8 cellular contexts compared by ENCODE assay signal in the genomic region with DNA sequence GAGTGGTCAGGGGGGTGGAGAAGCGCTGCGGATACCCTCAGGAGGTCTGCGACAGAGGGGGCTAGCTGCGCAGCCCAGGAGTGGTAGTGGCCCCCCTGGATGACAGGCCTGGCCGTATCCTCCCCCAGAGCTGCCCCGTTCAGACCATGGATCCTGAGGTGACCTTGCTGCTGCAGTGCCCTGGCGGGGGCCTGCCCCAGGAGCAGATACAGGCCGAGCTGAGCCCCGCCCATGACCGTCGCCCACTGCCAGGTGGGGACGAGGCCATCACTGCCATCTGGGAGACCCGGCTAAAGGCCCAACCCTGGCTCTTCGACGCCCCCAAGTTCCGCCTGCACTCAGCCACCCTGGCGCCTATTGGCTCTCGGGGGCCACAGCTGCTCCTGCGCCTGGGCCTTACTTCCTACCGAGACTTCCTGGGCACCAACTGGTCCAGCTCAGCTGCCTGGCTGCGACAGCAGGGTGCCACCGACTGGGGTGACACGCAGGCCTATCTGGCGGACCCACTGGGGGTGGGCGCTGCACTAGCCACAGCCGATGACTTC. TPM values are rescaled to one million over a fixed set of nuclear protein-coding genes. Genes with fewer than 3 reads are reported as not detected.
DNase-seq lines count a peak whose midpoint lies in the region; ATAC-seq and TF ChIP-seq lines count a peak whose summit lies in the region.

No MANE protein-coding gene starts in this region.

- peak overlapping the region; percentile 72 to 75 for H3K4me3 ChIP-seq in left lung

- ATAC-seq in left lung (peak; percentile 53), HG03139 (IDR thresholded peaks at IDR 0.05; ENCODE audit: unreplicated experiment) (no peak)
- ATAC-seq in stimulated activated naive CD8-positive, alpha-beta T cell treated with anti-CD3 and anti-CD28 coated beads, Interleukin-15, amount 100 ng/mL, for 72 hours: peak; percentile 59

- H3K4me3 Mint-ChIP-seq in stimulated activated naive CD8-positive, alpha-beta T cell treated with anti-CD3 and anti-CD28 coated beads, Interleukin-15, amount 100 ng/mL, for 72 hours: peak overlapping the region; percentile 91 to 93

- DNase-seq in activated T-cell treated with anti-CD3 and anti-CD28 coated beads for 1 hour (ENCODE audit: low read depth) (peak; percentile 30), activated T-cell treated with anti-CD3 and anti-CD28 coated beads for 4 hours (no peak), LoVo (ENCODE audit: low spot score) (peak; percentile 59), T-helper 22 cell (ENCODE audit: low read depth) (peak; percentile 60), caudate nucleus (lab: John Stamatoyannopoulos, UW) (peak in 13 of 61 donors; percentile 21 to 67 (median 48)), left lung (peak; percentile 76 to 88)
- DNase-seq in stimulated activated naive CD8-positive, alpha-beta T cell treated with anti-CD3 and anti-CD28 coated beads, Interleukin-15, amount 100 ng/mL, for 72 hours: peak; percentile 53 to 76

- peaks cover 0 to 31% of the 10 kb centered on the region in 2 donors for H3K36me3 ChIP-seq in left lung

- peaks cover 34 to 60% of the 10 kb centered on the region in 2 donors for H3K4me1 ChIP-seq in left lung

- no peaks in the 10 kb centered on the region for H3K9me3 ChIP-seq in left lung

- intact Hi-C loops in left lung (cut with DNase I): no loop called here

- peaks cover 67% of the 10 kb centered on the region for H3K4me1 Mint-ChIP-seq in stimulated activated naive CD8-positive, alpha-beta T cell treated with anti-CD3 and anti-CD28 coated beads, Interleukin-15, amount 100 ng/mL, for 72 hours

- no peak for TF ChIP-seq CTCF in left lung (IDR thresholded peaks at IDR 0.05)

- no peaks in the 10 kb centered on the region for H3K9me3 Mint-ChIP-seq in stimulated activated naive CD8-positive, alpha-beta T cell treated with anti-CD3 and anti-CD28 coated beads, Interleukin-15, amount 100 ng/mL, for 72 hours

- peak overlapping the region; percentile 93 to 95 for H3K27ac Mint-ChIP-seq in stimulated activated naive CD8-positive, alpha-beta T cell treated with anti-CD3 and anti-CD28 coated beads, Interleukin-15, amount 100 ng/mL, for 72 hours

- H3K27ac ChIP-seq in caudate nucleus (ENCODE audit: low read depth, low read length): peak overlapping the region; percentile 91
- H3K27ac ChIP-seq in left lung: peak overlapping the region; percentile 80 to 86

- no peaks in the 10 kb centered on the region for H3K27me3 Mint-ChIP-seq in stimulated activated naive CD8-positive, alpha-beta T cell treated with anti-CD3 and anti-CD28 coated beads, Interleukin-15, amount 100 ng/mL, for 72 hours

- H3K27me3 ChIP-seq in left lung: no peaks in the 10 kb centered on the region

RNA-seq across cellular contexts. Expression of a gene that starts 0.5 kb away (rescaled TPM):
- 10 to 100 TPM; 50.6 to 54.3 TPM for total RNA-seq in left lung

RNA-seq across cellular contexts. Expression of a gene that starts 0.6 kb away (rescaled TPM):
- 10 to 100 TPM; 26.8 to 28.9 TPM for total RNA-seq in left lung

RNA-seq across cellular contexts. Expression of a gene that starts 3.8 kb away (rescaled TPM):
- total RNA-seq in left lung: 10 to 100 TPM; 26.0 to 43.3 TPM

RNA-seq across cellular contexts. Expression of a gene that starts 7.8 kb away (rescaled TPM):
- total RNA-seq in left lung: 100 to 1,000 TPM; 107 to 132 TPM

RNA-seq across cellular contexts. Expression of a gene that starts 14.3 kb away (rescaled TPM):
- 10 to 100 TPM; 61.9 to 66.1 TPM for total RNA-seq in left lung
